Comparison of ENCODE assay signal across 8 cellular contexts in the genomic region with DNA sequence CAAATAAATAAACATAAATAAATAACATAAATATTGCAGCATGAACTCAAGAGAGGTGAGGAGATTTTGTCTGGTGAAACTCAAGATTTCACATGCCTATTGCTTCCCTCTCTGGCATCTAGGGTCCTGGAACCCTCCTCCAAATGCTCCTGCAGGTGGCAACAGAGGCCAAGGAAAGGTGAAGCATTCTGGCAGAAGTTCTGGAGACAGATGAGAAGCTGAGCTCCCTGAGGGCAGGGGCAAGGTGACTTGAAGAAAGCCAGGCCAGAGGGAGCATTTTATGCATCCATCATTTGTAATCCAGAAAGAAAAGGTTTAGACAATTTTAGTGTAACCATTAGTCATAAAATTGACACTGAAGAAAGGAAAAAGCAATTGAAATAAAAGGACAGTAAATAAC.
A peak's percentile ranks its signal among the peaks of the same experiment; 100 is the strongest.
DNase-seq lines count a peak whose midpoint lies in the region; ATAC-seq, FAIRE-seq and TF ChIP-seq lines count a peak whose summit lies in the region.

No MANE protein-coding gene starts in this region.

- H3K27ac ChIP-seq in RWPE1 (no peak overlapping the region), keratinocyte (ENCODE audit: control insufficient read depth, insufficient read depth, low read length) (no peak overlapping the region)

- H3K27me3 ChIP-seq in keratinocyte (ENCODE audit: control insufficient read depth, extremely low read depth, insufficient read depth, low read length) = no peaks in the 10 kb centered on the region

- H3K36me3 ChIP-seq in keratinocyte (ENCODE audit: control insufficient read depth in 2 of 2, extremely low read depth in 1 of 2, insufficient read depth in 2 of 2, low read length in 2 of 2) = no peaks in the 10 kb centered on the region

- DNase-seq in ELF-1 (ENCODE audit: low read depth, low spot score) (peak; percentile 82), KG1 (lab: John Stamatoyannopoulos, UW) (peak; percentile 14), RWPE1 (ENCODE audit: low spot score) (peak; percentile 68), keratinocyte (ENCODE audit: low read depth, low spot score) (no peak)
- DNase-seq in activated naive CD8-positive, alpha-beta T cell treated with anti-CD3 and anti-CD28 coated beads, Interleukin-2, amount 50 U/mL, for 16 hours (ENCODE audit: low read depth, low spot score) = peak; percentile 22
- DNase-seq in stimulated activated CD4-positive, alpha-beta T cell treated with anti-CD3 and anti-CD28 coated beads, TNF-alpha, amount 100 ng/mL, for 1 hour (ENCODE audit: low read depth in 3 of 3, low spot score in 1 of 3) = peak in 2 of 3 donors; percentile 23 to 28

- POLR2A ChIA-PET in RWPE1 (lab: Yijun Ruan, JAX; ENCODE audit: low non-redundant PET) = no interaction called here

- peak; percentile 62 for FAIRE-seq in keratinocyte (lab: Jason Lieb, UNC)

- dilution Hi-C loops in keratinocyte (cut with MboI; ENCODE audit: extremely low pct_ligation_motif_present, low sequenced_read_pairs) = no loop called here

- no peak overlapping the region for H3K4me3 ChIP-seq in keratinocyte (ENCODE audit: control insufficient read depth in 2 of 3, extremely low read depth in 1 of 3, insufficient read depth in 2 of 3, low read depth in 1 of 3, low read length in 3 of 3)

- H3K9ac ChIP-seq in keratinocyte (ENCODE audit: control insufficient read depth, extremely low read depth, insufficient read depth, low read length) = no peak overlapping the region

- no peak overlapping the region for H2AFZ ChIP-seq in keratinocyte (ENCODE audit: control insufficient read depth, low read length)

- CTCF ChIA-PET in RWPE1 (lab: Yijun Ruan, JAX) = interaction anchor here (0.6 to 3.2 kb wide), 12 partner anchors 12 to 612 kb away, joined by 3 to 31 read pairs (median 4); partner anchors contain the start of gene SRSF8

- H4K20me1 ChIP-seq in keratinocyte (ENCODE audit: control insufficient read depth, extremely low read depth, insufficient read depth, low read length) = no peaks in the 10 kb centered on the region

- H3K4me1 ChIP-seq in keratinocyte (ENCODE audit: control insufficient read depth, extremely low read depth, insufficient read depth, low read length) = peaks cover 30% of the 10 kb centered on the region

- H3K4me2 ChIP-seq in keratinocyte (ENCODE audit: control insufficient read depth, extremely low read depth, insufficient read depth, low read depth, low read length) = no peak overlapping the region

- ATAC-seq in GM21737 (IDR thresholded peaks at IDR 0.05; ENCODE audit: unreplicated experiment) (no peak), GM19455 (IDR thresholded peaks at IDR 0.05; ENCODE audit: unreplicated experiment) (no peak)

- TF ChIP-seq CTCF in RWPE1 (conservative IDR thresholded peaks at IDR 0.05; ENCODE audit: low read depth) = peak; percentile 65
- TF ChIP-seq CTCF in keratinocyte (optimal IDR thresholded peaks at IDR 0.05 in 1 of 3, IDR thresholded peaks at IDR 0.05 in 1 of 3, conservative IDR thresholded peaks at IDR 0.05 in 1 of 3; ENCODE audit: extremely low read depth in 1 of 3, insufficient read depth in 2 of 3, low read length in 3 of 3) = peak; percentile 55 to 82 (median 81)

- H3K9me3 ChIP-seq in keratinocyte (ENCODE audit: control insufficient read depth, low read depth, low read length) = no peaks in the 10 kb centered on the region

- no peaks in the 10 kb centered on the region for H3K79me2 ChIP-seq in keratinocyte (ENCODE audit: control insufficient read depth, insufficient read depth, low read length)

- H3K9me1 ChIP-seq in keratinocyte (ENCODE audit: control insufficient read depth, extremely low read depth, insufficient read depth, low read length) = no peaks in the 10 kb centered on the region
